In genomic region chr5:38448553-38449350, GRCh38 we compare ENCODE assay signal across 25 cellular contexts.
A peak's percentile ranks its signal among the peaks of the same experiment; 100 is the strongest.
DNase-seq lines count a peak whose midpoint lies in the region; ATAC-seq and TF ChIP-seq lines count a peak whose summit lies in the region.
"Had no signal": no experiment of that assay in that cellular context is flagged by ENCODE, and none has a peak within 500 bp of the region (broad histone marks: within the 10 kb centered on the region; RNA-seq: fewer than 3 reads in every experiment).

No MANE protein-coding gene starts in this region.

- no peak for ATAC-seq in HG02870 (IDR thresholded peaks at IDR 0.05; ENCODE audit: unreplicated experiment)
- ATAC-seq: activated CD8-positive, alpha-beta memory T cell treated with anti-CD3 and anti-CD28 coated beads, Interleukin-2, amount 10 ng/mL, durations not matched to agents 7 days and 5 days; left colon; SK-N-SH treated with all-trans-retinoic acid at 6 μM for 48 hours had no signal

- no peaks in the 10 kb centered on the region for H4K20me1 ChIP-seq in osteoblast (ENCODE audit: insufficient read depth, low read length)

- no peak overlapping the region for H3K4me2 ChIP-seq in osteoblast (ENCODE audit: insufficient read depth, low read length)

- no peak overlapping the region for H3K27ac ChIP-seq in endodermal cell (ENCODE audit: low read depth, low read length)
- no peak overlapping the region for H3K27ac ChIP-seq in osteoblast (ENCODE audit: low read depth, low read length)
- peak overlapping the region; percentile 2 to 35 for H3K27ac ChIP-seq in uterus
- H3K27ac ChIP-seq: testis had no signal

- H3K4me1 Mint-ChIP-seq in endodermal cell = peaks cover 4% of the 10 kb centered on the region

- in situ Hi-C loops in SK-MEL-5 (cut with HindIII; ENCODE audit: low pct_unique_long_range_greater_than_20kb, low sequenced_read_pairs) = loop anchor here (25.0 kb wide), 1 partner anchor 89 kb away; no protein-coding TSS in a partner anchor

- intact Hi-C loops in uterus (cut with DNase I; ENCODE audit: low total_unique reads) = no loop called here

- no peak overlapping the region for H3K9ac ChIP-seq in endodermal cell (ENCODE audit: extremely low read depth, low read length, poor library complexity, severe bottlenecking)

- no peak overlapping the region for H3K4me3 Mint-ChIP-seq in endodermal cell
- H3K4me3 Mint-ChIP-seq: activated CD8-positive, alpha-beta memory T cell treated with anti-CD3 and anti-CD28 coated beads, Interleukin-2, amount 10 ng/mL, durations not matched to agents 7 days and 5 days; brain; HFFc6; T-helper 1 cell treated with Interleukin-12 subunit alpha and Interleukin-12 subunit beta and Interleukin-4 antibody, amounts not matched to agents 30 μg/mL and 1 μg/mL, for 36 hours had no signal

- H3K36me3 ChIP-seq in endodermal cell (ENCODE audit: control insufficient read depth, insufficient read depth, low read length) (no peaks in the 10 kb centered on the region), osteoblast (ENCODE audit: insufficient read depth, low read length) (peaks cover 42% of the 10 kb centered on the region), uterus (no peaks in the 10 kb centered on the region)

- no peak overlapping the region for H3K27ac Mint-ChIP-seq in endodermal cell
- H3K27ac Mint-ChIP-seq: activated CD8-positive, alpha-beta memory T cell treated with anti-CD3 and anti-CD28 coated beads, Interleukin-2, amount 10 ng/mL, durations not matched to agents 7 days and 5 days; HFFc6; T-helper 1 cell treated with Interleukin-12 subunit alpha and Interleukin-12 subunit beta and Interleukin-4 antibody, amounts not matched to agents 30 μg/mL and 1 μg/mL, for 36 hours had no signal

- H3K27me3 ChIP-seq in endodermal cell (ENCODE audit: control insufficient read depth, insufficient read depth, low read length, poor library complexity, severe bottlenecking) (no peaks in the 10 kb centered on the region), osteoblast (ENCODE audit: insufficient read depth, low read length) (no peaks in the 10 kb centered on the region), uterus (no peaks in the 10 kb centered on the region)
- H3K27me3 ChIP-seq: testis had no signal

- H3K4me1 ChIP-seq in endodermal cell (ENCODE audit: control insufficient read depth, insufficient read depth, low read length) (no peaks in the 10 kb centered on the region), osteoblast (ENCODE audit: insufficient read depth, low read length) (peaks cover 9% of the 10 kb centered on the region), uterus (no peaks in the 10 kb centered on the region)
- H3K4me1 ChIP-seq: testis had no signal

- H3K9me3 Mint-ChIP-seq in endodermal cell = no peaks in the 10 kb centered on the region
- H3K9me3 Mint-ChIP-seq: brain; HFFc6; T-helper 1 cell treated with Interleukin-12 subunit alpha and Interleukin-12 subunit beta and Interleukin-4 antibody, amounts not matched to agents 30 μg/mL and 1 μg/mL, for 36 hours had no signal

- no peak overlapping the region for H2AFZ ChIP-seq in osteoblast (ENCODE audit: low read length)

- 97% methylated on average over 6 to 9 of the region's 9 CpGs for WGBS in endodermal cell (ENCODE audit: insufficient coverage in 1 of 2, insufficient read length in 1 of 2), 2 experiments

- no peaks in the 10 kb centered on the region for H3K9me3 ChIP-seq in endodermal cell (ENCODE audit: control insufficient read depth, low read length)
- H3K9me3 ChIP-seq in osteoblast (ENCODE audit: low read depth, low read length) = no peaks in the 10 kb centered on the region
- no peaks in the 10 kb centered on the region for H3K9me3 ChIP-seq in uterus
- H3K9me3 ChIP-seq: testis had no signal

- H3K36me3 Mint-ChIP-seq in endodermal cell (ENCODE audit: low read depth) = no peaks in the 10 kb centered on the region
- H3K36me3 Mint-ChIP-seq: activated CD8-positive, alpha-beta memory T cell treated with anti-CD3 and anti-CD28 coated beads, Interleukin-2, amount 10 ng/mL, durations not matched to agents 7 days and 5 days; brain had no signal

- peaks cover 13% of the 10 kb centered on the region for H3K79me2 ChIP-seq in osteoblast (ENCODE audit: insufficient read depth, low read length)

- peaks cover 21% of the 10 kb centered on the region for H3K27me3 Mint-ChIP-seq in endodermal cell (ENCODE audit: insufficient read depth)

- no peak for TF ChIP-seq CTCF in endodermal cell (conservative IDR thresholded peaks at IDR 0.05)
- no peak for TF ChIP-seq CTCF in osteoblast (IDR thresholded peaks at IDR 0.05; ENCODE audit: extremely low read depth, low read depth, low read length)
- no peak for TF ChIP-seq CTCF in uterus (IDR thresholded peaks at IDR 0.05)

- no peak for TF ChIP-seq POLR2A in uterus (IDR thresholded peaks at IDR 0.05)

- H3K4me3 ChIP-seq in endodermal cell (ENCODE audit: low read length) (no peak overlapping the region), osteoblast (ENCODE audit: insufficient read depth, low read length) (no peak overlapping the region), uterus (no peak overlapping the region)
- H3K4me3 ChIP-seq: dorsolateral prefrontal cortex, testis had no signal

- peak; percentile 35 for DNase-seq in SK-MEL-5 (ENCODE audit: low read depth, low spot score)
- DNase-seq in endodermal cell = peak; percentile 24
- peak; percentile 1 for DNase-seq in osteoblast (ENCODE audit: insufficient read length, low spot score, missing footprints)
- DNase-seq in uterus = no peak
- DNase-seq in NCI-H1092 treated with DMSO at 0.1 percent for 48 hours (lab: John Stamatoyannopoulos, UW) = no peak
- no peak for DNase-seq in mucosa of gallbladder (ENCODE audit: low spot score)
- DNase-seq: activated CD4-positive, alpha-beta T cell treated with anti-CD3 and anti-CD28 coated beads, Interleukin-2, amount 50 U/mL, for 4 hours; activated CD8-positive, alpha-beta memory T cell treated with anti-CD3 and anti-CD28 coated beads, Interleukin-2, amount 10 ng/mL, durations not matched to agents 7 days and 5 days; activated naive CD4-positive, alpha-beta T cell treated with Interleukin-2 at 50 U/mL for 16 hours; cerebellar nuclear complex; dorsolateral prefrontal cortex; HFFc6; KBM-7; left colon; NCI-H1105 treated with DMSO at 0.1 percent for 48 hours; NCI-H187 treated with DMSO at 0.1 percent for 48 hours; NCI-H2171 treated with DMSO at 0.1 percent for 48 hours; NCI-H510A treated with DMSO at 0.1 percent for 48 hours; posterior cingulate gyrus; stimulated activated naive CD4-positive, alpha-beta T cell had no signal

Comparison
In these comparisons a context has a peak if more than half of its experiments do, and no peak if none do; other contexts are left out.
1. DNase-seq: peak in SK-MEL-5 (single experiment), endodermal cell (single experiment) and osteoblast (single experiment); none in uterus (0 of 2), NCI-H1092 treated with DMSO at 0.1 percent for 48 hours (single experiment) and mucosa of gallbladder (single experiment).
2. H3K27ac ChIP-seq: peak in uterus (2 of 2); none in endodermal cell (single experiment) and osteoblast (single experiment).